Comparison of ENCODE assay signal across 10 cellular contexts in genomic region chr2:102143450-102143985, GRCh38. TPM values are rescaled to one million over a fixed set of nuclear protein-coding genes. Genes with fewer than 3 reads are reported as not detected.
A peak's percentile ranks its signal among the peaks of the same experiment; 100 is the strongest.
DNase-seq lines count a peak whose midpoint lies in the region; ATAC-seq, FAIRE-seq and TF ChIP-seq lines count a peak whose summit lies in the region.
"Had no signal": no experiment of that assay in that cellular context is flagged by ENCODE, and none has a peak within 500 bp of the region (broad histone marks: within the 10 kb centered on the region; RNA-seq: fewer than 3 reads in every experiment).

No MANE protein-coding gene starts in this region.

- DNase-seq in AG04449 (ENCODE audit: low read depth, low spot score): no peak
- no peak for DNase-seq in T-cell
- DNase-seq in fibroblast of gingiva (ENCODE audit: low read depth): peak; percentile 58
- no peak for DNase-seq in nephron progenitor cell
- no peak for DNase-seq in D721Med (ENCODE audit: insufficient read length, low spot score)
- DNase-seq in kidney glomerular epithelial cell (lab: John Stamatoyannopoulos, UW): no peak
- no peak for DNase-seq in amniotic stem cell (lab: John Stamatoyannopoulos, UW)
- DNase-seq: DND-41, MM.1S had no signal

- peaks cover 22 to 37% of the 10 kb centered on the region in 2 donors for H3K27me3 Mint-ChIP-seq in T-cell
- peaks cover 20% of the 10 kb centered on the region for H3K27me3 Mint-ChIP-seq in nephron progenitor cell (ENCODE audit: low read depth, poor library complexity)

- H3K4me1 Mint-ChIP-seq in T-cell (peaks cover 2 to 21% (median 14%) of the 10 kb centered on the region in 3 donors), nephron progenitor cell (peaks cover 27% of the 10 kb centered on the region)

- ATAC-seq in T-cell (replicated peaks in 1 of 4): no peak
- no peak for ATAC-seq in GM18520 (IDR thresholded peaks at IDR 0.05; ENCODE audit: unreplicated experiment)

- H3K27ac Mint-ChIP-seq in T-cell: peak overlapping the region in 1 of 2 donors; percentile 75
- H3K27ac Mint-ChIP-seq in nephron progenitor cell: no peak overlapping the region

- TF ChIP-seq CTCF in AG04449 (IDR thresholded peaks at IDR 0.05; ENCODE audit: insufficient read depth, low read length, missing control alignments): no peak
- TF ChIP-seq CTCF in nephron progenitor cell (IDR thresholded peaks at IDR 0.05): no peak
- no peak for TF ChIP-seq CTCF in D721Med (IDR thresholded peaks at IDR 0.05; ENCODE audit: insufficient read depth, missing control alignments)

- CTCF ChIA-PET in AG04449 (lab: Yijun Ruan, JAX) (interaction anchor here (0.9 to 5.6 kb wide), 5 partner anchors 9 to 123 kb away, joined by 3 to 40 read pairs (median 4); no protein-coding TSS in a partner anchor), T-cell (lab: Charles Lee) (no interaction called here)

- peak overlapping the region; percentile 69 for H3K4me3 ChIP-seq in AG04449 (ENCODE audit: low read depth, low read length)

- H3K36me3 Mint-ChIP-seq in T-cell (peaks cover 3% of the 10 kb centered on the region), nephron progenitor cell (ENCODE audit: low read depth) (peaks cover 37% of the 10 kb centered on the region)

- H3K4me3 Mint-ChIP-seq in T-cell (peak overlapping the region; percentile 47 to 72 (median 66)), nephron progenitor cell (peak overlapping the region; percentile 81)

- POLR2A ChIA-PET in AG04449 (lab: Yijun Ruan, JAX): interaction anchor here (1.2 kb wide), 2 partner anchors 16 to 23 kb away, joined by 3 to 5 read pairs; no protein-coding TSS in a partner anchor
- POLR2A ChIA-PET in T-cell (lab: Charles Lee): no interaction called here

- FAIRE-seq in D721Med (lab: Jason Lieb, UNC): no peak

- H3K9me3 Mint-ChIP-seq in T-cell (peaks cover 22 to 43% (median 25%) of the 10 kb centered on the region in 3 donors), nephron progenitor cell (peaks cover 56% of the 10 kb centered on the region)

RNA-seq across cellular contexts. Expression of gene IL1R1, which starts 1.0 kb away (rescaled TPM):
- total RNA-seq in T-cell: 1 to 10 TPM in 4 of 5 donors, under 1 TPM in 1; 0.43 to 4.5 (median 1.7) TPM

RNA-seq across cellular contexts. Expression of gene IL1RL2, which starts 43.3 kb away (rescaled TPM):
- not detected for total RNA-seq in T-cell
